1 cellular context compared by ENCODE assay signal in the genomic region with DNA sequence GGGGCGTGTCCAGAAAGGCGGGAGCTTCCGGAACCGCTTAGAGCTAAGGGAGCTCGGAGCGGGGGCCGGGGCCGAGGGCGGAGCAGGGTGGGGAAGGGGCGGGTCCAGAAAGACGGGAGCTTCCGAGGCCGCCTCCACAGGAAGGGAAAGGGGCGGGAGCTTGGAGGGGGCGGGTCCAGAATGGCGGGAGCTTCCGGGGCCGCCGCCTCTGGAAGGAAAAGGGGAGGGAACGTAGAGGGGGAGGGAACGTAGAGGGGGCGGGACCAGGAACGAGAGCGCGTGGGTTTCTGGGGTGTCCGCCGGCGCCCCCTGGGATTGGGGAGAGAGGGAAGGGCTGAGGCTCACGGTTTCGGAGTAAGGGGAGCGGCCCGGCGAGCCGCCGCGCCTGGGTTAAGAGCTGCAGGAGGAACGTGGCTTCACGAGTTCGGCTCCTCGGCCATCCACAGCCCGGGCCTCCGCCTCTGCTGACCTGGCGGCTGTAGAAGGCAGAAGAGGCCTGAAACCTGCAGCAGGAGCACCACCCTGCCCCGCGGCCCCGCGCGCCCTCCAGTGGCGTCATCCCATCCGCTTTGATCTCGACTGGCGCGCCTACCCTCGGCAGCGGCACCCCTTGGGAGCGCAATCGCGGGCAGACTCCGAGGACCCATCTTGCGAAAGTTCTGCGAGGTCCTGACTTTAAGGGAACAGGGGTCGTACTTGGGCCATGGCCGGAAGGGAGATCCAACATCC.
TF ChIP-seq lines count a peak whose summit lies in the region.

No MANE protein-coding gene starts in this region.

TF ChIP-seq in K562, 482 proteins besides CTCF, POLR2A, EP300 and RAD21 (continued from another document and continues in another):
- TF ChIP-seq, protein P1, sequence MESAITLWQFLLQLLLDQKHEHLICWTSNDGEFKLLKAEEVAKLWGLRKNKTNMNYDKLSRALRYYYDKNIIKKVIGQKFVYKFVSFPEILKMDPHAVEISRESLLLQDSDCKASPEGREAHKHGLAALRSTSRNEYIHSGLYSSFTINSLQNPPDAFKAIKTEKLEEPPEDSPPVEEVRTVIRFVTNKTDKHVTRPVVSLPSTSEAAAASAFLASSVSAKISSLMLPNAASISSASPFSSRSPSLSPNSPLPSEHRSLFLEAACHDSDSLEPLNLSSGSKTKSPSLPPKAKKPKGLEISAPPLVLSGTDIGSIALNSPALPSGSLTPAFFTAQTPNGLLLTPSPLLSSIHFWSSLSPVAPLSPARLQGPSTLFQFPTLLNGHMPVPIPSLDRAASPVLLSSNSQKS (CRISPR knock-in tag; IDR thresholded peaks at IDR 0.05), result no peak
- TF ChIP-seq NFE2L1 (tag; IDR thresholded peaks at IDR 0.05; ENCODE audit: borderline replicate concordance, low read depth) (no peak), BMI1 (IDR thresholded peaks at IDR 0.05; ENCODE audit: low read length) (no peak), CHD2 (IDR thresholded peaks at IDR 0.05; ENCODE audit: low read depth, low read length) (no peak), BCOR (IDR thresholded peaks at IDR 0.05) (peak; percentile 73), ZZZ3 (IDR thresholded peaks at IDR 0.05) (peak; percentile 87; the same call in 1 of the 2 replicates), TCF7L2 (IDR thresholded peaks at IDR 0.05; ENCODE audit: low read depth, low read length) (0 out of 2 replicates have a peak, but pooled peaks have one; percentile 36), CBFB (CRISPR knock-in tag; IDR thresholded peaks at IDR 0.05) (peak; percentile 92; the same call in 1 of the 2 replicates), MYBL2 (IDR thresholded peaks at IDR 0.05; ENCODE audit: low read depth) (no peak; the same call in 1 of the 2 replicates), MYBL2 (CRISPR knock-in tag; IDR thresholded peaks at IDR 0.05; ENCODE audit: borderline replicate concordance) (no peak), NONO (IDR thresholded peaks at IDR 0.05; ENCODE audit: low read depth in 2 of 2, low read length in 1 of 2) (peak; percentile 73 to 80; a peak in 3 of 4 replicates), ZBTB17 (CRISPR knock-in tag; IDR thresholded peaks at IDR 0.05) (peak; percentile 96), SOX6 (IDR thresholded peaks at IDR 0.05) (peak; percentile 74), FOXA1 (IDR thresholded peaks at IDR 0.05; ENCODE audit: borderline replicate concordance) (no peak), KLF13 (tag; IDR thresholded peaks at IDR 0.05; ENCODE audit: borderline replicate concordance, low read depth) (peak; percentile 85), BRF1 (IDR thresholded peaks at IDR 0.05; ENCODE audit: borderline replicate concordance, extremely low read depth, insufficient read length) (no peak), ZNF79 (CRISPR knock-in tag; IDR thresholded peaks at IDR 0.05; ENCODE audit: low read depth) (no peak), KDM1A (IDR thresholded peaks at IDR 0.05) (no peak), CC2D1A (IDR thresholded peaks at IDR 0.05) (peak; percentile 88), CEBPB (tag; IDR thresholded peaks at IDR 0.05) (peak; percentile 91), KAT8 (IDR thresholded peaks at IDR 0.05; ENCODE audit: low read depth) (no peak), HNRNPL (IDR thresholded peaks at IDR 0.05; ENCODE audit: low read depth, low read length) (peak; percentile 93; the same call in 1 of the 2 replicates), SREBF1 (IDR thresholded peaks at IDR 0.05; ENCODE audit: borderline replicate concordance, low read depth, low read length) (peak; percentile 40; the same call in 1 of the 2 replicates), LEF1 (IDR thresholded peaks at IDR 0.05) (peak; percentile 100)
- TF ChIP-seq, protein P2, sequence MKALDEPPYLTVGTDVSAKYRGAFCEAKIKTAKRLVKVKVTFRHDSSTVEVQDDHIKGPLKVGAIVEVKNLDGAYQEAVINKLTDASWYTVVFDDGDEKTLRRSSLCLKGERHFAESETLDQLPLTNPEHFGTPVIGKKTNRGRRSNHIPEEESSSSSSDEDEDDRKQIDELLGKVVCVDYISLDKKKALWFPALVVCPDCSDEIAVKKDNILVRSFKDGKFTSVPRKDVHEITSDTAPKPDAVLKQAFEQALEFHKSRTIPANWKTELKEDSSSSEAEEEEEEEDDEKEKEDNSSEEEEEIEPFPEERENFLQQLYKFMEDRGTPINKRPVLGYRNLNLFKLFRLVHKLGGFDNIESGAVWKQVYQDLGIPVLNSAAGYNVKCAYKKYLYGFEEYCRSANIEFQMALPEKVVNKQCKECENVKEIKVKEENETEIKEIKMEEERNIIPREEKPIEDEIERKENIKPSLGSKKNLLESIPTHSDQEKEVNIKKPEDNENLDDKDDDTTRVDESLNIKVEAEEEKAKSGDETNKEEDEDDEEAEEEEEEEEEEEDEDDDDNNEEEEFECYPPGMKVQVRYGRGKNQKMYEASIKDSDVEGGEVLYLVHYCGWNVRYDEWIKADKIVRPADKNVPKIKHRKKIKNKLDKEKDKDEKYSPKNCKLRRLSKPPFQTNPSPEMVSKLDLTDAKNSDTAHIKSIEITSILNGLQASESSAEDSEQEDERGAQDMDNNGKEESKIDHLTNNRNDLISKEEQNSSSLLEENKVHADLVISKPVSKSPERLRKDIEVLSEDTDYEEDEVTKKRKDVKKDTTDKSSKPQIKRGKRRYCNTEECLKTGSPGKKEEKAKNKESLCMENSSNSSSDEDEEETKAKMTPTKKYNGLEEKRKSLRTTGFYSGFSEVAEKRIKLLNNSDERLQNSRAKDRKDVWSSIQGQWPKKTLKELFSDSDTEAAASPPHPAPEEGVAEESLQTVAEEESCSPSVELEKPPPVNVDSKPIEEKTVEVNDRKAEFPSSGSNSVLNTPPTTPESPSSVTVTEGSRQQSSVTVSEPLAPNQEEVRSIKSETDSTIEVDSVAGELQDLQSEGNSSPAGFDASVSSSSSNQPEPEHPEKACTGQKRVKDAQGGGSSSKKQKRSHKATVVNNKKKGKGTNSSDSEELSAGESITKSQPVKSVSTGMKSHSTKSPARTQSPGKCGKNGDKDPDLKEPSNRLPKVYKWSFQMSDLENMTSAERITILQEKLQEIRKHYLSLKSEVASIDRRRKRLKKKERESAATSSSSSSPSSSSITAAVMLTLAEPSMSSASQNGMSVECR (CRISPR knock-in tag; IDR thresholded peaks at IDR 0.05), result peak; percentile 81
- TF ChIP-seq, protein P3, sequence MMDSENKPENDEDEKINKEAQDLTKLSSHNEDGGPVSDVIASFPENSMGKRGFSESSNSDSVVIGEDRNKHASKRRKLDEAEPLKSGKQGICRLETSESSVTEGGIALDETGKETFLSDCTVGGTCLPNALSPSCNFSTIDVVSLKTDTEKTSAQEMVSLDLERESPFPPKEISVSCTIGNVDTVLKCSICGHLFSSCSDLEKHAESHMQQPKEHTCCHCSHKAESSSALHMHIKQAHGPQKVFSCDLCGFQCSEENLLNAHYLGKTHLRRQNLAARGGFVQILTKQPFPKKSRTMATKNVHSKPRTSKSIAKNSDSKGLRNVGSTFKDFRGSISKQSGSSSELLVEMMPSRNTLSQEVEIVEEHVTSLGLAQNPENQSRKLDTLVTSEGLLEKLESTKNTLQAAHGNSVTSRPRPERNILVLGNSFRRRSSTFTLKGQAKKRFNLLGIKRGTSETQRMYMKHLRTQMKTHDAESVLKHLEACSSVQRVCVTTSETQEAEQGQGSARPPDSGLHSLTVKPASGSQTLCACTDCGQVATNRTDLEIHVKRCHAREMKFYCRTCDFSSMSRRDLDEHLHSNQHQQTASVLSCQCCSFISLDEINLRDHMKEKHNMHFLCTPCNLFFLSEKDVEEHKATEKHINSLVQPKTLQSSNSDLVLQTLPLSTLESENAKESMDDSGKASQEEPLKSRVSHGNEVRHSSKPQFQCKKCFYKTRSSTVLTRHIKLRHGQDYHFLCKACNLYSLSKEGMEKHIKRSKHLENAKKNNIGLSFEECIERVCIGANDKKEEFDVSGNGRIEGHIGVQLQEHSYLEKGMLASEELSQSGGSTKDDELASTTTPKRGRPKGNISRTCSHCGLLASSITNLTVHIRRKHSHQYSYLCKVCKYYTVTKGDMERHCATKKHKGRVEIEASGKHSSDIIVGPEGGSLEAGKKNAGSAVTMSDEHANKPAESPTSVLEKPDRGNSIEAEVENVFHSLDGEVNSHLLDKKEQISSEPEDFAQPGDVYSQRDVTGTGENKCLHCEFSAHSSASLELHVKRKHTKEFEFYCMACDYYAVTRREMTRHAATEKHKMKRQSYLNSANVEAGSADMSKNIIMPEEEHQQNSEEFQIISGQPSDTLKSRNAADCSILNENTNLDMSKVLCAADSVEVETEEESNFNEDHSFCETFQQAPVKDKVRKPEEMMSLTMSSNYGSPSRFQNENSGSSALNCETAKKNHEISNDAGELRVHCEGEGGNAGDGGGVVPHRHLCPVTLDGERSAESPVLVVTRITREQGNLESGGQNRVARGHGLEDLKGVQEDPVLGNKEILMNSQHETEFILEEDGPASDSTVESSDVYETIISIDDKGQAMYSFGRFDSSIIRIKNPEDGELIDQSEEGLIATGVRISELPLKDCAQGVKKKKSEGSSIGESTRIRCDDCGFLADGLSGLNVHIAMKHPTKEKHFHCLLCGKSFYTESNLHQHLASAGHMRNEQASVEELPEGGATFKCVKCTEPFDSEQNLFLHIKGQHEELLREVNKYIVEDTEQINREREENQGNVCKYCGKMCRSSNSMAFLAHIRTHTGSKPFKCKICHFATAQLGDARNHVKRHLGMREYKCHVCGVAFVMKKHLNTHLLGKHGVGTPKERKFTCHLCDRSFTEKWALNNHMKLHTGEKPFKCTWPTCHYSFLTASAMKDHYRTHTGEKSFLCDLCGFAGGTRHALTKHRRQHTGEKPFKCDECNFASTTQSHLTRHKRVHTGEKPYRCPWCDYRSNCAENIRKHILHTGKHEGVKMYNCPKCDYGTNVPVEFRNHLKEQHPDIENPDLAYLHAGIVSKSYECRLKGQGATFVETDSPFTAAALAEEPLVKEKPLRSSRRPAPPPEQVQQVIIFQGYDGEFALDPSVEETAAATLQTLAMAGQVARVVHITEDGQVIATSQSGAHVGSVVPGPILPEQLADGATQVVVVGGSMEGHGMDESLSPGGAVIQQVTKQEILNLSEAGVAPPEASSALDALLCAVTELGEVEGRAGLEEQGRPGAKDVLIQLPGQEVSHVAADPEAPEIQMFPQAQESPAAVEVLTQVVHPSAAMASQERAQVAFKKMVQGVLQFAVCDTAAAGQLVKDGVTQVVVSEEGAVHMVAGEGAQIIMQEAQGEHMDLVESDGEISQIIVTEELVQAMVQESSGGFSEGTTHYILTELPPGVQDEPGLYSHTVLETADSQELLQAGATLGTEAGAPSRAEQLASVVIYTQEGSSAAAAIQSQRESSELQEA (IDR thresholded peaks at IDR 0.05; ENCODE audit: low read depth), result peak; percentile 29; the same call in 1 of the 2 replicates
- TF ChIP-seq, protein P4, sequence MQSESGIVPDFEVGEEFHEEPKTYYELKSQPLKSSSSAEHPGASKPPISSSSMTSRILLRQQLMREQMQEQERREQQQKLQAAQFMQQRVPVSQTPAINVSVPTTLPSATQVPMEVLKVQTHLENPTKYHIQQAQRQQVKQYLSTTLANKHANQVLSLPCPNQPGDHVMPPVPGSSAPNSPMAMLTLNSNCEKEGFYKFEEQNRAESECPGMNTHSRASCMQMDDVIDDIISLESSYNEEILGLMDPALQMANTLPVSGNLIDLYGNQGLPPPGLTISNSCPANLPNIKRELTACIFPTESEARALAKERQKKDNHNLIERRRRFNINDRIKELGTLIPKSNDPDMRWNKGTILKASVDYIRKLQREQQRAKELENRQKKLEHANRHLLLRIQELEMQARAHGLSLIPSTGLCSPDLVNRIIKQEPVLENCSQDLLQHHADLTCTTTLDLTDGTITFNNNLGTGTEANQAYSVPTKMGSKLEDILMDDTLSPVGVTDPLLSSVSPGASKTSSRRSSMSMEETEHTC (IDR thresholded peaks at IDR 0.05), result no peak
- TF ChIP-seq, protein P5, sequence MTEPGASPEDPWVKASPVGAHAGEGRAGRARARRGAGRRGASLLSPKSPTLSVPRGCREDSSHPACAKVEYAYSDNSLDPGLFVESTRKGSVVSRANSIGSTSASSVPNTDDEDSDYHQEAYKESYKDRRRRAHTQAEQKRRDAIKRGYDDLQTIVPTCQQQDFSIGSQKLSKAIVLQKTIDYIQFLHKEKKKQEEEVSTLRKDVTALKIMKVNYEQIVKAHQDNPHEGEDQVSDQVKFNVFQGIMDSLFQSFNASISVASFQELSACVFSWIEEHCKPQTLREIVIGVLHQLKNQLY (CRISPR knock-in tag; conservative IDR thresholded peaks at IDR 0.05), result peak; percentile 12 to 92; a peak in 2 of 4 replicates
- TF ChIP-seq, protein P6, sequence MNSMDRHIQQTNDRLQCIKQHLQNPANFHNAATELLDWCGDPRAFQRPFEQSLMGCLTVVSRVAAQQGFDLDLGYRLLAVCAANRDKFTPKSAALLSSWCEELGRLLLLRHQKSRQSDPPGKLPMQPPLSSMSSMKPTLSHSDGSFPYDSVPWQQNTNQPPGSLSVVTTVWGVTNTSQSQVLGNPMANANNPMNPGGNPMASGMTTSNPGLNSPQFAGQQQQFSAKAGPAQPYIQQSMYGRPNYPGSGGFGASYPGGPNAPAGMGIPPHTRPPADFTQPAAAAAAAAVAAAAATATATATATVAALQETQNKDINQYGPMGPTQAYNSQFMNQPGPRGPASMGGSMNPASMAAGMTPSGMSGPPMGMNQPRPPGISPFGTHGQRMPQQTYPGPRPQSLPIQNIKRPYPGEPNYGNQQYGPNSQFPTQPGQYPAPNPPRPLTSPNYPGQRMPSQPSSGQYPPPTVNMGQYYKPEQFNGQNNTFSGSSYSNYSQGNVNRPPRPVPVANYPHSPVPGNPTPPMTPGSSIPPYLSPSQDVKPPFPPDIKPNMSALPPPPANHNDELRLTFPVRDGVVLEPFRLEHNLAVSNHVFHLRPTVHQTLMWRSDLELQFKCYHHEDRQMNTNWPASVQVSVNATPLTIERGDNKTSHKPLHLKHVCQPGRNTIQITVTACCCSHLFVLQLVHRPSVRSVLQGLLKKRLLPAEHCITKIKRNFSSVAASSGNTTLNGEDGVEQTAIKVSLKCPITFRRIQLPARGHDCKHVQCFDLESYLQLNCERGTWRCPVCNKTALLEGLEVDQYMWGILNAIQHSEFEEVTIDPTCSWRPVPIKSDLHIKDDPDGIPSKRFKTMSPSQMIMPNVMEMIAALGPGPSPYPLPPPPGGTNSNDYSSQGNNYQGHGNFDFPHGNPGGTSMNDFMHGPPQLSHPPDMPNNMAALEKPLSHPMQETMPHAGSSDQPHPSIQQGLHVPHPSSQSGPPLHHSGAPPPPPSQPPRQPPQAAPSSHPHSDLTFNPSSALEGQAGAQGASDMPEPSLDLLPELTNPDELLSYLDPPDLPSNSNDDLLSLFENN (IDR thresholded peaks at IDR 0.05; ENCODE audit: low read depth in 2 of 2, low read length in 2 of 2), result no peak
